ENCODE assay signal across 20 cellular contexts in the genomic region with DNA sequence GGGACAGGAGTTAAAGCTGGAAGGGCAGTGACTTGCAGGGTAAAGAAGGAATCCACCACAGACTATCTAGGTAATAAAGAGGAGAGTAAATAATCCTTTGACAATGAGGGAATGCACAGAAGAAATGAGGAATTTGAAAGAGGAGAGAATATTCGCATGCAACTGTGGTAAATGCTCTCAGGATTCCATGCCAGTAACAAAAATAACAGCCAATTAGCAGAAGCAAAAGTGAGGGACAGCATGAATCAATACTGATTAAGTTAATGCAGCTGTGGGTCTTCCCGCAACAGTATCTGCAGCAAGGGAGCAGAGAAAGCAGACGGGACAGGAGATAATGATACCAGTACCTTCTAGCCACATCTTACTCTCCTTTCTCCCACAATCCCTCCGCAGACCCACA.
A peak's percentile ranks its signal among the peaks of the same experiment; 100 is the strongest.
DNase-seq lines count a peak whose midpoint lies in the region; ATAC-seq and TF ChIP-seq lines count a peak whose summit lies in the region.
"Had no signal": no experiment of that assay in that cellular context is flagged by ENCODE, and none has a peak within 500 bp of the region (broad histone marks: within the 10 kb centered on the region; RNA-seq: fewer than 3 reads in every experiment).

No MANE protein-coding gene starts in this region.

- TF ChIP-seq CTCF in hepatocyte (IDR thresholded peaks at IDR 0.05; ENCODE audit: poor library complexity), result no peak
- TF ChIP-seq CTCF in transverse colon (IDR thresholded peaks at IDR 0.05), result no peak

- 79% methylated on average over 4 of the region's 4 CpGs for WGBS in hepatocyte (ENCODE audit: low lambda C conversion rate, missing lambda C conversion rate)
- 80 to 84% methylated on average over 4 of the region's 4 CpGs for WGBS in transverse colon (ENCODE audit: low coverage in 1 of 2), 2 donors

- TF ChIP-seq EP300 in transverse colon (IDR thresholded peaks at IDR 0.05; ENCODE audit: low read depth), result no peak

- H4K20me1 ChIP-seq in hepatocyte (ENCODE audit: insufficient read depth, poor library complexity, severe bottlenecking), result no peaks in the 10 kb centered on the region

- intact Hi-C loops in transverse colon (cut with DNase I; ENCODE audit: low total_unique reads), result no loop called here

- no peak overlapping the region for H3K27ac Mint-ChIP-seq in natural killer cell treated with Interleukin-12 subunit alpha and Interleukin-12 subunit beta and Interleukin-15 and Interleukin-18, amount 100 ng/mL, for 72 hours

- H3K9me3 ChIP-seq in hepatocyte (ENCODE audit: low read depth) (no peaks in the 10 kb centered on the region), transverse colon (no peaks in the 10 kb centered on the region)
- H3K9me3 ChIP-seq: BE2C had no signal

- no peaks in the 10 kb centered on the region for H3K36me3 Mint-ChIP-seq in natural killer cell treated with Interleukin-12 subunit alpha and Interleukin-12 subunit beta and Interleukin-15 and Interleukin-18, amount 100 ng/mL, for 72 hours

- in situ Hi-C loops in transverse colon (cut with MboI; ENCODE audit: low pct_ligation_motif_present in 1 of 4, low pct_unique_long_range_greater_than_20kb in 1 of 4, low sequenced_read_pairs in 3 of 4), result no loop called here

- H3K79me2 ChIP-seq in hepatocyte, result peaks cover 4% of the 10 kb centered on the region

- H3K27ac ChIP-seq in hepatocyte (no peak overlapping the region), transverse colon (no peak overlapping the region)

- H3K36me3 ChIP-seq in hepatocyte (replicated peaks; ENCODE audit: insufficient read depth, low read depth), result no peaks in the 10 kb centered on the region
- H3K36me3 ChIP-seq in transverse colon, result peaks cover 0 to 16% (median 3%) of the 10 kb centered on the region in 4 donors
- H3K36me3 ChIP-seq: BE2C had no signal

- H3K4me2 ChIP-seq in hepatocyte, result peak overlapping the region; percentile 51

- H3K4me1 ChIP-seq in hepatocyte (ENCODE audit: insufficient read depth) (peaks cover 5% of the 10 kb centered on the region), transverse colon (peaks cover 0 to 11% (median 4%) of the 10 kb centered on the region in 4 donors)
- H3K4me1 ChIP-seq: BE2C had no signal

- DNase-seq in EH (ENCODE audit: low read depth) (peak; percentile 67), SK-N-DZ (ENCODE audit: low spot score) (peak; percentile 31), hepatocyte (ENCODE audit: low spot score) (peak; percentile 19), retina (peak; percentile 3), GM03348 (ENCODE audit: low spot score) (no peak), transverse colon (no peak)
- no peak for DNase-seq in natural killer cell treated with Interleukin-12 subunit alpha and Interleukin-12 subunit beta and Interleukin-15 and Interleukin-18, amount 100 ng/mL, for 72 hours (ENCODE audit: low spot score)
- DNase-seq: BE2C, DMS 273 treated with DMSO at 0.1 percent for 48 hours, DMS79 treated with DMSO at 0.1 percent for 48 hours, GOT3, Karpas-422, MV-4-11, NCI-H1694 treated with DMSO at 0.1 percent for 48 hours, NCI-H2081 treated with DMSO at 0.1 percent for 48 hours, NCI-H2171 treated with DMSO at 0.1 percent for 48 hours, NCI-H524 treated with DMSO at 0.1 percent for 48 hours, PC-3, Right ventricle myocardium superior had no signal

- H3K9me3 Mint-ChIP-seq in natural killer cell treated with Interleukin-12 subunit alpha and Interleukin-12 subunit beta and Interleukin-15 and Interleukin-18, amount 100 ng/mL, for 72 hours, result peaks cover 20% of the 10 kb centered on the region

- H3K4me3 ChIP-seq in hepatocyte (no peak overlapping the region), transverse colon (no peak overlapping the region)

- no peak overlapping the region for H2AFZ ChIP-seq in hepatocyte

- H3K27me3 ChIP-seq in hepatocyte (no peaks in the 10 kb centered on the region), transverse colon (no peaks in the 10 kb centered on the region)
- H3K27me3 ChIP-seq: BE2C had no signal

- H3K4me3 Mint-ChIP-seq in natural killer cell treated with Interleukin-12 subunit alpha and Interleukin-12 subunit beta and Interleukin-15 and Interleukin-18, amount 100 ng/mL, for 72 hours, result no peak overlapping the region

- H3K4me1 Mint-ChIP-seq in natural killer cell treated with Interleukin-12 subunit alpha and Interleukin-12 subunit beta and Interleukin-15 and Interleukin-18, amount 100 ng/mL, for 72 hours (ENCODE audit: low read depth in 2 of 2), result no peaks in the 10 kb centered on the region

- no peak for TF ChIP-seq POLR2A in transverse colon (IDR thresholded peaks at IDR 0.05)

- ATAC-seq in natural killer cell treated with Interleukin-12 subunit alpha and Interleukin-12 subunit beta and Interleukin-15 and Interleukin-18, amount 100 ng/mL, for 72 hours, result no peak
- no peak for ATAC-seq in HG03469 (IDR thresholded peaks at IDR 0.05; ENCODE audit: unreplicated experiment)
- ATAC-seq: PC-3 had no signal

- H3K27me3 Mint-ChIP-seq in natural killer cell treated with Interleukin-12 subunit alpha and Interleukin-12 subunit beta and Interleukin-15 and Interleukin-18, amount 100 ng/mL, for 72 hours, result no peaks in the 10 kb centered on the region

- H3K9me2 ChIP-seq in hepatocyte (replicated peaks; ENCODE audit: insufficient read depth), result no peaks in the 10 kb centered on the region

Comparison
In these comparisons a context has a peak if more than half of its experiments do, and no peak if none do; other contexts are left out.
1. DNase-seq: peak in EH (single experiment), SK-N-DZ (single experiment), hepatocyte (single experiment) and retina (single experiment); none in GM03348 (single experiment), natural killer cell treated with Interleukin-12 subunit alpha and Interleukin-12 subunit beta and Interleukin-15 and Interleukin-18, amount 100 ng/mL, for 72 hours (single experiment) and transverse colon (single experiment).